In the genomic region with DNA sequence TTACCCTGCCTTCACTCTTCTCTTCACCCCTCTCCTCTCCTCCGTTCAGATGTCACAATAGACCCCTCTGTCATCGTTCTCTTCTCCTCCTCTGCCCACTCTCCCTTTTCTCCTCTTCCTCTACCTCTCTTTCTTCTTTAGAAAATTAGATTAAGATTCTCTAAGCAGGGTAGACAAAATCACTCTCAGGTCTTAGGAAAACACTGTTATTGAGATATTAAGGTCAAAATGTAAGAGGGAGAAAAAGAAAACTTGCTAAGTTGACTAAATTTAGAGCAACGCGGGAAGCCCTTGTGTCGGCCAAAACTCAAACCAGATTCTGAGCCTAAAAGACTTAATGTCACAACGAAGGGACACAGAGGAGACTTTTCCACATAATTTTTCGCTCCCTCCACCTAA, we compare ENCODE assay signal across 8 cellular contexts. TPM values are rescaled to one million over a fixed set of nuclear protein-coding genes. Genes with fewer than 3 reads are reported as not detected.
DNase-seq lines count a peak whose midpoint lies in the region; ATAC-seq and TF ChIP-seq lines count a peak whose summit lies in the region.

No MANE protein-coding gene starts in this region.

- in situ Hi-C loops in Panc1 (cut with HindIII; ENCODE audit: low pct_unique_long_range_greater_than_20kb, low sequenced_read_pairs) = no loop called here

- H3K4me1 ChIP-seq in Panc1 (ENCODE audit: control insufficient read depth, insufficient read depth, low read length) (no peaks in the 10 kb centered on the region; the same call in 1 of the 2 replicates), foreskin keratinocyte (peaks cover 5% of the 10 kb centered on the region)

- TF ChIP-seq CTCF in GM06990 (IDR thresholded peaks at IDR 0.05; ENCODE audit: insufficient read depth, low read length, poor library complexity, severe bottlenecking) = no peak
- no peak for TF ChIP-seq CTCF in Panc1 (IDR thresholded peaks at IDR 0.05)
- TF ChIP-seq CTCF in epithelial cell of proximal tubule (conservative IDR thresholded peaks at IDR 0.05; ENCODE audit: low read depth, low read length) = no peak
- TF ChIP-seq CTCF in progenitor cell of endocrine pancreas (IDR thresholded peaks at IDR 0.05; ENCODE audit: unreplicated experiment) = no peak
- no peak for TF ChIP-seq CTCF in foreskin keratinocyte (conservative IDR thresholded peaks at IDR 0.05)

- POLR2A ChIA-PET in Panc1 (lab: Charles Lee) = no interaction called here

- ATAC-seq in Panc1 (no peak), foreskin keratinocyte (no peak), HG03159 (IDR thresholded peaks at IDR 0.05; ENCODE audit: unreplicated experiment) (no peak)

- intact Hi-C loops in Panc1 (cut with micrococcal nuclease; ENCODE audit: unreplicated experiment) = loop anchor here (5.0 kb wide), 1 partner anchor 183 kb away; the partner anchor contains the start of gene POM121L2

- CTCF ChIA-PET in Panc1 (lab: Charles Lee) = interaction anchor here (1.4 kb wide), 1 partner anchor 24 kb away, joined by 3 read pairs; no protein-coding TSS in a partner anchor

- H3K4me3 ChIP-seq in GM06990 (replicated peaks; ENCODE audit: low read depth, low read length) (peak overlapping the region; percentile 62), Panc1 (ENCODE audit: low read depth in 2 of 2, low read length in 2 of 2) (peak overlapping the region; percentile 74 to 94), epithelial cell of proximal tubule (ENCODE audit: low read depth, low read length) (peak overlapping the region; percentile 76)

- H3K27ac ChIP-seq in Panc1 (ENCODE audit: low read length) = peak overlapping the region; percentile 59
- H3K27ac ChIP-seq in foreskin keratinocyte = no peak overlapping the region

- peak overlapping the region; percentile 81 for H3K27ac Mint-ChIP-seq in progenitor cell of endocrine pancreas

- H3K36me3 Mint-ChIP-seq in progenitor cell of endocrine pancreas (ENCODE audit: insufficient read depth) = no peaks in the 10 kb centered on the region

- peak overlapping the region; percentile 85 for H3K4me3 Mint-ChIP-seq in progenitor cell of endocrine pancreas (ENCODE audit: low read depth)

- H3K27me3 ChIP-seq in GM06990 (replicated peaks; ENCODE audit: control insufficient read depth, insufficient read depth, low read length) (no peaks in the 10 kb centered on the region), Panc1 (ENCODE audit: control insufficient read depth, insufficient read depth, low read length) (peaks cover 2% of the 10 kb centered on the region; the same call in 1 of the 2 replicates), foreskin keratinocyte (peaks cover 3% of the 10 kb centered on the region)

- H3K4me1 Mint-ChIP-seq in progenitor cell of endocrine pancreas (ENCODE audit: low read depth) = peaks cover 27% of the 10 kb centered on the region

- H3K36me3 ChIP-seq in GM06990 (ENCODE audit: control insufficient read depth, insufficient read depth, low read length) (no peaks in the 10 kb centered on the region), Panc1 (ENCODE audit: control insufficient read depth, insufficient read depth, low read length) (no peaks in the 10 kb centered on the region)

- H3K27me3 Mint-ChIP-seq in progenitor cell of endocrine pancreas = peaks cover 21% of the 10 kb centered on the region

- peaks cover 2% of the 10 kb centered on the region for H3K9me3 Mint-ChIP-seq in progenitor cell of endocrine pancreas (ENCODE audit: low read depth)

- DNase-seq in GM06990 (ENCODE audit: extremely low read depth, insufficient read length) (no peak), Panc1 (ENCODE audit: low read depth, low spot score) (no peak), epithelial cell of proximal tubule (ENCODE audit: low read depth) (no peak), progenitor cell of endocrine pancreas (ENCODE audit: low spot score, unreplicated experiment) (no peak), NCI-H2107 (lab: John Stamatoyannopoulos, UW) (no peak), foreskin keratinocyte (no peak)
- DNase-seq in activated CD4-positive, CD25-positive, alpha-beta regulatory T cell treated with anti-CD3 and anti-CD28 coated beads, Interleukin-2, amount 50 U/mL, for 72 hours = no peak

- BruUV-seq in Panc1 (replicated peaks; lab: Mats Ljungman, UMichigan) = no TSS peak

- H3K9me3 ChIP-seq in Panc1 (ENCODE audit: control insufficient read depth, insufficient read depth, low read depth, low read length) = no peaks in the 10 kb centered on the region

RNA-seq across cellular contexts. Expression of gene ZNF184, which starts 22.1 kb away (rescaled TPM):
- total RNA-seq in Panc1 (2021; ENCODE audit: unreplicated experiment) (7.8 TPM), epithelial cell of proximal tubule (3.7 and 5.7 TPM in 2 replicates), progenitor cell of endocrine pancreas (17.9 and 18.5 TPM in 2 replicates), foreskin keratinocyte (4.9 and 5.4 TPM in 2 replicates)
- 3.0 TPM for polyA plus RNA-seq in Panc1 (2012; ENCODE audit: insufficient read length)
- 1.5 and 1.9 TPM in 2 replicates for polyA plus RNA-seq in foreskin keratinocyte
